21 cellular contexts compared by ENCODE assay signal in genomic region chr5:60372786-60373185, GRCh38.
"Had no signal": no experiment of that assay in that cellular context is flagged by ENCODE, and none has a peak within 500 bp of the region (broad histone marks: within the 10 kb centered on the region; RNA-seq: fewer than 3 reads in every experiment).

No MANE protein-coding gene starts in this region.

- H3K9me3 Mint-ChIP-seq: activated CD4-positive, alpha-beta T cell treated with anti-CD3 and anti-CD28 coated beads, Interleukin-2, amount 10 ng/mL, durations not matched to agents 24 days and 14 days had no signal

- H3K27ac ChIP-seq: coronary artery, ovary, skin epidermis, testis had no signal

- H3K4me1 Mint-ChIP-seq: activated CD4-positive, alpha-beta T cell treated with anti-CD3 and anti-CD28 coated beads, Interleukin-2, amount 10 ng/mL, durations not matched to agents 24 days and 14 days had no signal

- H3K9me3 ChIP-seq: ovary, testis had no signal

- H3K27me3 Mint-ChIP-seq: activated CD4-positive, alpha-beta T cell treated with anti-CD3 and anti-CD28 coated beads, Interleukin-2, amount 10 ng/mL, durations not matched to agents 24 days and 14 days; stimulated activated naive CD8-positive, alpha-beta T cell treated with anti-CD3 and anti-CD28 coated beads, Interleukin-15, Interleukin-2, amounts not matched to agents 100 ng/mL and 50 ng/mL, for 24 hours had no signal

- H3K36me3 ChIP-seq: ovary had no signal

- H3K4me1 ChIP-seq: testis had no signal

- H3K36me3 Mint-ChIP-seq: activated naive CD4-positive, alpha-beta T cell treated with anti-CD3 and anti-CD28 coated beads, Interleukin-2, amount 50 U/mL, for 72 hours had no signal

- ATAC-seq: activated CD8-positive, alpha-beta T cell treated with anti-CD3 and anti-CD28 coated beads, Interleukin-2, amount 10 ng/mL, durations not matched to agents 7 days and 5 days; activated naive CD4-positive, alpha-beta T cell treated with anti-CD3 and anti-CD28 coated beads, Interleukin-2, amount 50 U/mL, for 72 hours; activated T-cell treated with anti-CD3 and anti-CD28 coated beads, Interleukin-2, amount 50 U/mL, for 72 hours; left colon; right cardiac atrium had no signal

- H3K27ac Mint-ChIP-seq: activated CD4-positive, alpha-beta T cell treated with anti-CD3 and anti-CD28 coated beads, Interleukin-2, amount 10 ng/mL, durations not matched to agents 24 days and 14 days; activated CD8-positive, alpha-beta T cell treated with anti-CD3 and anti-CD28 coated beads, Interleukin-2, amount 10 ng/mL, durations not matched to agents 7 days and 5 days; activated naive CD4-positive, alpha-beta T cell treated with anti-CD3 and anti-CD28 coated beads, Interleukin-2, amount 50 U/mL, for 72 hours; activated T-cell treated with anti-CD3 and anti-CD28 coated beads, Interleukin-2, amount 50 U/mL, for 72 hours; stimulated activated naive CD8-positive, alpha-beta T cell treated with anti-CD3 and anti-CD28 coated beads, Interleukin-15, Interleukin-2, amounts not matched to agents 100 ng/mL and 50 ng/mL, for 24 hours had no signal

- DNase-seq: activated CD4-positive, alpha-beta T cell treated with anti-CD3 and anti-CD28 coated beads, Interleukin-2, amount 10 ng/mL, durations not matched to agents 24 days and 14 days; activated CD4-positive, CD25-positive, alpha-beta regulatory T cell; activated CD8-positive, alpha-beta memory T cell treated with anti-CD3 and anti-CD28 coated beads, Interleukin-2, amount 50 U/mL, for 4 hours; activated CD8-positive, alpha-beta T cell treated with anti-CD3 and anti-CD28 coated beads, Interleukin-2, amount 10 ng/mL, durations not matched to agents 7 days and 5 days; activated gamma-delta T cell; activated T-cell treated with anti-CD3 and anti-CD28 coated beads, Interleukin-2, amount 50 U/mL, for 72 hours; amniotic stem cell; central memory CD4-positive, alpha-beta T cell; foreskin fibroblast; left colon; mammary epithelial cell; ovary; right cardiac atrium; stimulated activated CD4-positive, alpha-beta T cell treated with anti-CD3 and anti-CD28 coated beads, Interleukin-4, amount 100 ng/mL, for 4 hours; stimulated activated CD8-positive, alpha-beta memory T cell treated with anti-CD3 and anti-CD28 coated beads, Interleukin-4, amount 100 ng/mL, for 48 hours; SW 1271; testis had no signal

- H3K4me3 ChIP-seq: coronary artery, ovary, skin epidermis, testis had no signal

- H3K27me3 ChIP-seq: ovary, testis had no signal

- H3K4me3 Mint-ChIP-seq: activated CD4-positive, alpha-beta T cell treated with anti-CD3 and anti-CD28 coated beads, Interleukin-2, amount 10 ng/mL, durations not matched to agents 24 days and 14 days; activated CD8-positive, alpha-beta T cell treated with anti-CD3 and anti-CD28 coated beads, Interleukin-2, amount 10 ng/mL, durations not matched to agents 7 days and 5 days; activated T-cell treated with anti-CD3 and anti-CD28 coated beads, Interleukin-2, amount 50 U/mL, for 72 hours; stimulated activated naive CD8-positive, alpha-beta T cell treated with anti-CD3 and anti-CD28 coated beads, Interleukin-15, Interleukin-2, amounts not matched to agents 100 ng/mL and 50 ng/mL, for 24 hours had no signal
